ENCODE assay signal across 8 cellular contexts in genomic region chr19:35741216-35741541, GRCh38. TPM values are rescaled to one million over a fixed set of nuclear protein-coding genes. Genes with fewer than 3 reads are reported as not detected.
DNase-seq lines count a peak whose midpoint lies in the region; ATAC-seq, FAIRE-seq and TF ChIP-seq lines count a peak whose summit lies in the region.

No MANE protein-coding gene starts in this region.

- no peak overlapping the region for H2BK120ac ChIP-seq in trophoblast cell (ENCODE audit: insufficient read depth, low read length, poor library complexity)

- intact Hi-C loops in PC-3 (cut with micrococcal nuclease): loop anchor here (2.0 kb wide), 1 partner anchor 34 kb away; the partner anchor contains the start of gene ARHGAP33

- H3K23ac ChIP-seq in trophoblast cell (ENCODE audit: low read length): no peak overlapping the region

- peaks cover 6% of the 10 kb centered on the region for H3K79me1 ChIP-seq in trophoblast cell (ENCODE audit: low read length)

- ATAC-seq in PC-3 (no peak), GM21786 (IDR thresholded peaks at IDR 0.05; ENCODE audit: unreplicated experiment) (no peak)

- peak overlapping the region; percentile 26 for H3K14ac ChIP-seq in trophoblast cell (ENCODE audit: low read length)

- H3K9ac ChIP-seq in PC-3 (ENCODE audit: low read length): peak overlapping the region; percentile 28; the same call in 1 of the 2 replicates
- H3K9ac ChIP-seq in trophoblast cell (ENCODE audit: low read length): peak overlapping the region; percentile 11

- peak overlapping the region; percentile 87 for H3K4me3 ChIP-seq in DOHH2 (ENCODE audit: low read length)
- peak overlapping the region; percentile 70 for H3K4me3 ChIP-seq in PC-3 (ENCODE audit: low read length)
- peak overlapping the region; percentile 72 for H3K4me3 ChIP-seq in epithelial cell of esophagus (ENCODE audit: low read length)
- H3K4me3 ChIP-seq in trophoblast cell (ENCODE audit: low read depth, low read length): peak overlapping the region; percentile 68

- H3K36me3 ChIP-seq in DOHH2 (ENCODE audit: control insufficient read depth, low read length) (peaks cover 37% of the 10 kb centered on the region), PC-3 (ENCODE audit: low read depth, low read length) (no peaks in the 10 kb centered on the region), trophoblast cell (ENCODE audit: control insufficient read depth in 1 of 2, insufficient read depth in 2 of 2, low read length in 2 of 2) (peaks cover 32 to 34% of the 10 kb centered on the region in 2 experiments)

- peak overlapping the region; percentile 77; the same call in 1 of the 2 replicates for H2AFZ ChIP-seq in PC-3 (ENCODE audit: low read length)
- H2AFZ ChIP-seq in trophoblast cell (ENCODE audit: insufficient read depth, low read length, poor library complexity): peak overlapping the region; percentile 18

- DNase-seq in PC-3 (no peak), epithelial cell of esophagus (ENCODE audit: low read depth) (no peak), trophoblast cell (no peak), NCI-H526 (lab: John Stamatoyannopoulos, UW) (no peak), urothelium cell line (ENCODE audit: low spot score) (no peak), G401 (ENCODE audit: low spot score) (no peak)

- in situ Hi-C loops in G401 (cut with HindIII; ENCODE audit: low sequenced_read_pairs): no loop called here

- TF ChIP-seq CTCF in DOHH2 (IDR thresholded peaks at IDR 0.05; ENCODE audit: low read depth, low read length, poor library complexity, severe bottlenecking): peak; percentile 19
- TF ChIP-seq CTCF in PC-3 (conservative IDR thresholded peaks at IDR 0.05; ENCODE audit: low read depth, low read length): no peak
- TF ChIP-seq CTCF in epithelial cell of esophagus (IDR thresholded peaks at IDR 0.05; ENCODE audit: insufficient read depth, low read depth, low read length, missing control alignments): no peak

- H4K91ac ChIP-seq in trophoblast cell (ENCODE audit: low read depth, low read length): peak overlapping the region; percentile 29

- no peak overlapping the region for H2AK5ac ChIP-seq in trophoblast cell (ENCODE audit: low read length)

- POLR2A ChIA-PET in PC-3 (lab: Charles Lee; ENCODE audit: unreplicated experiment): no interaction called here

- no peak overlapping the region for H2BK5ac ChIP-seq in trophoblast cell (ENCODE audit: low read depth, low read length, poor library complexity)

- H3F3A ChIP-seq in DOHH2 (ENCODE audit: control insufficient read depth, insufficient read depth): peaks cover 15% of the 10 kb centered on the region
- no peaks in the 10 kb centered on the region for H3F3A ChIP-seq in PC-3 (ENCODE audit: low read length, unreplicated experiment)

- H4K20me1 ChIP-seq in DOHH2 (ENCODE audit: control insufficient read depth, insufficient read depth, low read depth, low read length) (no peaks in the 10 kb centered on the region), PC-3 (ENCODE audit: low read length) (no peaks in the 10 kb centered on the region)

- FAIRE-seq in urothelium cell line (lab: Jason Lieb, UNC): no peak

- H3K9me2 ChIP-seq in DOHH2 (replicated peaks; ENCODE audit: control insufficient read depth, low read length): no peaks in the 10 kb centered on the region
- H3K9me2 ChIP-seq in PC-3 (replicated peaks; ENCODE audit: low read length): no peaks in the 10 kb centered on the region

- CTCF ChIA-PET in PC-3 (lab: Charles Lee): no interaction called here

- BruUV-seq in PC-3 (replicated peaks; lab: Mats Ljungman, UMichigan): no TSS peak

- no CpG with 5 or more reads among the region's 13 CpGs for WGBS in trophoblast cell (ENCODE audit: extremely low coverage, insufficient coverage, insufficient read length)

- peaks cover 53% of the 10 kb centered on the region for H3K4me1 ChIP-seq in DOHH2 (ENCODE audit: control insufficient read depth, low read length)
- peaks cover 11% of the 10 kb centered on the region for H3K4me1 ChIP-seq in PC-3 (ENCODE audit: insufficient read depth, low read length)
- peaks cover 9 to 15% of the 10 kb centered on the region in 2 experiments for H3K4me1 ChIP-seq in trophoblast cell (ENCODE audit: control insufficient read depth in 1 of 2, insufficient read depth in 2 of 2, low read length in 2 of 2)

- no peak overlapping the region for H4K12ac ChIP-seq in trophoblast cell (ENCODE audit: low read depth, low read length)

- peak overlapping the region; percentile 95 for H3K4me2 ChIP-seq in DOHH2 (ENCODE audit: low read length)
- peak overlapping the region; percentile 94 for H3K4me2 ChIP-seq in PC-3 (ENCODE audit: low read length)
- H3K4me2 ChIP-seq in trophoblast cell (ENCODE audit: low read length): peak overlapping the region; percentile 90

- peak overlapping the region; percentile 83 for H4K8ac ChIP-seq in trophoblast cell (ENCODE audit: low read depth, low read length)

- no peak overlapping the region for H3K4ac ChIP-seq in trophoblast cell (ENCODE audit: low read depth, low read length)

- H3K18ac ChIP-seq in trophoblast cell (ENCODE audit: low read length): no peak overlapping the region

- H3K9me3 ChIP-seq in DOHH2 (ENCODE audit: control insufficient read depth, insufficient read depth, low read length) (peaks cover 5% of the 10 kb centered on the region; the same call in 1 of the 2 replicates), PC-3 (ENCODE audit: low read length) (no peaks in the 10 kb centered on the region), trophoblast cell (ENCODE audit: insufficient read depth, low read depth, low read length) (peaks cover 3% of the 10 kb centered on the region)

- peaks cover 7% of the 10 kb centered on the region for H3K79me2 ChIP-seq in DOHH2 (ENCODE audit: control insufficient read depth, low read length)
- H3K79me2 ChIP-seq in PC-3 (ENCODE audit: low read length): peaks cover 6% of the 10 kb centered on the region
- peaks cover 3% of the 10 kb centered on the region for H3K79me2 ChIP-seq in trophoblast cell (ENCODE audit: control insufficient read depth, insufficient read depth, low read length, poor library complexity)

- peak overlapping the region; percentile 67 for H3K27ac ChIP-seq in DOHH2 (ENCODE audit: low read depth, low read length)
- H3K27ac ChIP-seq in PC-3 (ENCODE audit: low read length): no peak overlapping the region
- H3K27ac ChIP-seq in trophoblast cell (ENCODE audit: low read depth, low read length): peak overlapping the region; percentile 87

- no peak overlapping the region for H2BK12ac ChIP-seq in trophoblast cell (ENCODE audit: low read length)

- H3K27me3 ChIP-seq in DOHH2 (ENCODE audit: control insufficient read depth, low read length) (no peaks in the 10 kb centered on the region), PC-3 (ENCODE audit: low read length) (no peaks in the 10 kb centered on the region), trophoblast cell (ENCODE audit: insufficient read depth, low read length) (no peaks in the 10 kb centered on the region)

RNA-seq across cellular contexts. Expression of gene IGFLR1, which starts 1.1 kb away (rescaled TPM):
- total RNA-seq in PC-3 (2014; rRNA removed): 0.81 and 9.3 TPM in 2 replicates
- polyA plus RNA-seq in trophoblast cell (2013): 4.2 and 5.3 TPM in 2 replicates
- total RNA-seq in G401 (2014; rRNA removed; shearing (Covaris generic)): 4.0 and 9.3 TPM in 2 replicates

RNA-seq across cellular contexts. Expression of gene U2AF1L4, which starts 4.0 kb away (rescaled TPM):
- 7.8 and 16.4 TPM in 2 replicates for total RNA-seq in PC-3 (2014; rRNA removed)
- polyA plus RNA-seq in trophoblast cell (2013): 12.1 and 12.4 TPM in 2 replicates
- total RNA-seq in G401 (2014; rRNA removed; shearing (Covaris generic)): 6.3 and 44.4 TPM in 2 replicates

RNA-seq across cellular contexts. Expression of gene PSENEN, which starts 4.3 kb away (rescaled TPM):
- total RNA-seq in PC-3 (2014; rRNA removed): 34.3 and 42.9 TPM in 2 replicates
- polyA plus RNA-seq in trophoblast cell (2013): 119 and 123 TPM in 2 replicates
- total RNA-seq in G401 (2014; rRNA removed; shearing (Covaris generic)): 63.1 and 65.0 TPM in 2 replicates

RNA-seq across cellular contexts. Expression of gene LIN37, which starts 7.2 kb away (rescaled TPM):
- 4.6 and 8.2 TPM in 2 replicates for total RNA-seq in PC-3 (2014; rRNA removed)
- 32.8 and 34.2 TPM in 2 replicates for polyA plus RNA-seq in trophoblast cell (2013)
- total RNA-seq in G401 (2014; rRNA removed; shearing (Covaris generic)): 0.80 and 9.2 TPM in 2 replicates

RNA-seq across cellular contexts. Expression of gene HSPB6, which starts 15.7 kb away (rescaled TPM):
- total RNA-seq in PC-3 (2014; rRNA removed): not detected in 2 replicates
- 6.1 and 6.9 TPM in 2 replicates for polyA plus RNA-seq in trophoblast cell (2013)
- total RNA-seq in G401 (2014; rRNA removed; shearing (Covaris generic)): not detected in 2 replicates
